In genomic region chr22:32951081-32951806, GRCh38 we compare ENCODE assay signal across 12 cellular contexts.
DNase-seq lines count a peak whose midpoint lies in the region; TF ChIP-seq lines count a peak whose summit lies in the region.
"Had no signal": no experiment of that assay in that cellular context is flagged by ENCODE, and none has a peak within 500 bp of the region (broad histone marks: within the 10 kb centered on the region; RNA-seq: fewer than 3 reads in every experiment).

No MANE protein-coding gene starts in this region.

- POLR2A ChIA-PET in MCF 10A (lab: Yijun Ruan, JAX): no interaction called here

- no peak overlapping the region for H3K4me2 ChIP-seq in mammary epithelial cell (ENCODE audit: insufficient read depth, low read depth, low read length)

- no peaks in the 10 kb centered on the region for H3K36me3 ChIP-seq in mammary epithelial cell (ENCODE audit: insufficient read depth, low read length)
- no peaks in the 10 kb centered on the region for H3K36me3 ChIP-seq in spleen
- no peaks in the 10 kb centered on the region for H3K36me3 ChIP-seq in stomach

- no peak for DNase-seq in MCF 10A (ENCODE audit: unreplicated experiment)
- DNase-seq in mammary epithelial cell: no peak
- peak; percentile 76 for DNase-seq in SK-N-DZ (ENCODE audit: low spot score)
- peak; percentile 53 for DNase-seq in iPS-NIHi7 (ENCODE audit: extremely low spot score)
- DNase-seq in spleen: no peak
- no peak for DNase-seq in stomach
- DNase-seq in retina: no peak
- no peak for DNase-seq in T-helper 1 cell
- DNase-seq: DMS79 treated with DMSO at 0.1 percent for 48 hours, foreskin fibroblast, NCI-H524 treated with DMSO at 0.1 percent for 48 hours had no signal

- H3K27ac ChIP-seq in mammary epithelial cell (ENCODE audit: insufficient read depth, low read depth, low read length): no peak overlapping the region
- peak overlapping the region in 6 of 8 donors; percentile 20 to 67 (median 63) for H3K27ac ChIP-seq in spleen
- H3K27ac ChIP-seq in stomach: peak overlapping the region in 1 of 5 donors; percentile 17

- no peak overlapping the region for H3K9ac ChIP-seq in mammary epithelial cell (ENCODE audit: insufficient read depth, low read length)

- no peaks in the 10 kb centered on the region for H4K20me1 ChIP-seq in mammary epithelial cell (ENCODE audit: insufficient read depth, low read length)

- no peaks in the 10 kb centered on the region for H3K9me3 Mint-ChIP-seq in MCF 10A (ENCODE audit: unreplicated experiment)
- H3K9me3 Mint-ChIP-seq: dendritic cell treated with granulocyte-macrophage colony-stimulating factor and Interleukin-4, amounts not matched to agents 40 ng/mL and 50 ng/mL, for 4 days had no signal

- CTCF ChIA-PET in MCF 10A (lab: Yijun Ruan, JAX) (interaction anchor here (0.6 to 0.7 kb wide), 6 partner anchors 9 to 1782 kb away, joined by 3 to 6 read pairs (median 3); no protein-coding TSS in a partner anchor), mammary epithelial cell (lab: Charles Lee; ENCODE audit: low non-redundant PET) (no interaction called here)

- TF ChIP-seq POLR2A in spleen (IDR thresholded peaks at IDR 0.05) (no peak), stomach (IDR thresholded peaks at IDR 0.05) (no peak)

- in situ Hi-C loops in mammary epithelial cell (cut with MboI; ENCODE audit: low sequenced_read_pairs in 2 of 2): no loop called here

- no peak overlapping the region for H3K4me3 Mint-ChIP-seq in MCF 10A (ENCODE audit: unreplicated experiment)
- H3K4me3 Mint-ChIP-seq: dendritic cell treated with granulocyte-macrophage colony-stimulating factor and Interleukin-4, amounts not matched to agents 40 ng/mL and 50 ng/mL, for 4 days had no signal

- intact Hi-C loops in MCF 10A (cut with micrococcal nuclease): no loop called here
- intact Hi-C loops in mammary epithelial cell (cut with micrococcal nuclease): no loop called here
- intact Hi-C loops in spleen (cut with DNase I; ENCODE audit: low total_unique reads): no loop called here
- intact Hi-C loops in stomach (cut with DNase I; ENCODE audit: low total_unique reads): no loop called here

- H3K9me3 ChIP-seq in mammary epithelial cell (replicated peaks; ENCODE audit: insufficient read depth, low read length) (no peaks in the 10 kb centered on the region), spleen (no peaks in the 10 kb centered on the region), stomach (no peaks in the 10 kb centered on the region)

- no TSS peak for BruUV-seq in MCF 10A (replicated peaks; lab: Mats Ljungman, UMichigan)
- BruUV-seq in mammary epithelial cell (replicated peaks; lab: Mats Ljungman, UMichigan): no TSS peak

- no peaks in the 10 kb centered on the region for H3K79me2 ChIP-seq in mammary epithelial cell (ENCODE audit: insufficient read depth, low read length)

- TF ChIP-seq CTCF in MCF 10A (IDR thresholded peaks at IDR 0.05; ENCODE audit: unreplicated experiment) (peak; percentile 6), mammary epithelial cell (conservative IDR thresholded peaks at IDR 0.05 in 1 of 2, IDR thresholded peaks at IDR 0.05 in 1 of 2; ENCODE audit: extremely low read depth in 1 of 2, insufficient read depth in 1 of 2, low read depth in 1 of 2, low read length in 2 of 2) (no peak), spleen (IDR thresholded peaks at IDR 0.05 in 8 of 11, conservative IDR thresholded peaks at IDR 0.05 in 3 of 11) (no peak), stomach (IDR thresholded peaks at IDR 0.05) (no peak)

- H3K27me3 ChIP-seq in mammary epithelial cell (ENCODE audit: insufficient read depth, low read length) (no peaks in the 10 kb centered on the region), spleen (replicated peaks in 1 of 7) (no peaks in the 10 kb centered on the region), stomach (no peaks in the 10 kb centered on the region)

- H3K27me3 Mint-ChIP-seq in MCF 10A (ENCODE audit: insufficient read depth, unreplicated experiment): no peaks in the 10 kb centered on the region
- H3K27me3 Mint-ChIP-seq: dendritic cell treated with granulocyte-macrophage colony-stimulating factor and Interleukin-4, amounts not matched to agents 40 ng/mL and 50 ng/mL, for 4 days had no signal

- H3K4me1 Mint-ChIP-seq in MCF 10A (ENCODE audit: insufficient read depth, unreplicated experiment): no peaks in the 10 kb centered on the region

- H2AFZ ChIP-seq in mammary epithelial cell (ENCODE audit: low read depth, low read length): no peak overlapping the region

- H3K36me3 Mint-ChIP-seq in MCF 10A (ENCODE audit: insufficient read depth, unreplicated experiment): no peaks in the 10 kb centered on the region

- TF ChIP-seq EP300 in stomach (IDR thresholded peaks at IDR 0.05): no peak

- H3K4me1 ChIP-seq in mammary epithelial cell (ENCODE audit: insufficient read depth, low read length) (no peaks in the 10 kb centered on the region), spleen (peaks cover 4 to 33% (median 24%) of the 10 kb centered on the region in 6 donors), stomach (peaks cover 0 to 16% (median 3%) of the 10 kb centered on the region in 4 donors)

- dilution Hi-C loops in mammary epithelial cell (cut with HindIII; ENCODE audit: low sequenced_read_pairs): loop anchor here (25.0 kb wide), 1 partner anchor 439 kb away; no protein-coding TSS in a partner anchor

- no peak overlapping the region for H3K27ac Mint-ChIP-seq in MCF 10A (ENCODE audit: low read depth, unreplicated experiment)
- H3K27ac Mint-ChIP-seq: dendritic cell treated with granulocyte-macrophage colony-stimulating factor and Interleukin-4, amounts not matched to agents 40 ng/mL and 50 ng/mL, for 4 days had no signal

- H3K4me3 ChIP-seq in mammary epithelial cell (replicated peaks in 1 of 3; ENCODE audit: insufficient read depth in 1 of 3, low read depth in 2 of 3, low read length in 3 of 3): no peak overlapping the region
- no peak overlapping the region for H3K4me3 ChIP-seq in spleen
- no peak overlapping the region for H3K4me3 ChIP-seq in stomach

- WGBS in mammary epithelial cell (ENCODE audit: low coverage, missing lambda C conversion rate): 89% methylated on average over 7 of the region's 7 CpGs
- WGBS in spleen, 5 donors: 56 to 72% (median 66%) methylated on average over 6 to 7 of the region's 7 CpGs
- 71 to 84% (median 78%) methylated on average over 6 to 7 of the region's 7 CpGs for whole genome bisulfite sequencing in stomach, 5 donors

Comparison
In these comparisons a context has a peak if more than half of its experiments do, and no peak if none do; other contexts are left out.
1. DNase-seq: peak in SK-N-DZ (single experiment) and iPS-NIHi7 (single experiment); none in MCF 10A (single experiment), mammary epithelial cell (single experiment), spleen (single experiment), stomach (single experiment), retina (single experiment) and T-helper 1 cell (0 of 5).